In the genomic region with DNA sequence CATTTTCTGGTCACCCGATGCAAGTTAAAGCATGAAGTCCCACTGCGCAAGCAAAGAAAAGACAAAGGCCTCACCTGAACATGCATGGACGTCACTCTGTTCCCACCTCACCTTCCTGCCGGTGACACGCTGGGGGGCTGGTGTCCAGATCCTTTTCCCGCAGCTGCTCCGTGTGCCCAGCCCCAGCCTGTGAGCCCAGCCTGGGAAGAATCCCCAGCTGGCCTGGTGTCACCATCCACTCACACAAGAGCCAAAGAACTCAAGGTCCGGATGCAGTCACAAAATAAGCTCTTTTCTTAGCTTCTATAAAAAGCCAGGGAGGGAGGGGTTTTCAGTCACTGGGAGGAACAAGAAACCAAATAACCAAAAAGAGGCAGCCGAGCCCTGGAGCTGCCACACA, we compare ENCODE assay signal across 18 cellular contexts.
"Had no signal": no experiment of that assay in that cellular context is flagged by ENCODE, and none has a peak within 500 bp of the region (broad histone marks: within the 10 kb centered on the region; RNA-seq: fewer than 3 reads in every experiment).

No MANE protein-coding gene starts in this region.

- H3K4me3 ChIP-seq: left lung had no signal

- H3K79me2 ChIP-seq: parathyroid adenoma had no signal

- H3K4me3 Mint-ChIP-seq: activated CD4-positive, alpha-beta memory T cell treated with anti-CD3 and anti-CD28 coated beads, Interleukin-2, amount 10 ng/mL, durations not matched to agents 7 days and 5 days; activated naive CD4-positive, alpha-beta T cell treated with anti-CD3 and anti-CD28 coated beads, Interleukin-2, amount 50 U/mL, for 24 hours; activated T-cell treated with anti-CD3 and anti-CD28 coated beads, Interleukin-2, amount 50 U/mL, for 4 hours; memory B cell; natural killer cell; stimulated activated memory B cell treated with anti-CD40 and anti-IgM and Interleukin-4, amounts not matched to agents 10 μg/mL and 1 μg/mL and 100 μg/mL, for 72 hours; T-helper 2 cell treated with Interferon-gamma antibody and Interleukin-4, amounts not matched to agents 5 μg/mL and 100 μg/mL, for 36 hours had no signal

- H3K27ac ChIP-seq: left lung, neutrophil, parathyroid adenoma had no signal

- H3K4me1 Mint-ChIP-seq: activated naive CD4-positive, alpha-beta T cell treated with anti-CD3 and anti-CD28 coated beads, Interleukin-2, amount 50 U/mL, for 24 hours; memory B cell; stimulated activated memory B cell treated with anti-CD40 and anti-IgM and Interleukin-4, amounts not matched to agents 10 μg/mL and 1 μg/mL and 100 μg/mL, for 72 hours had no signal

- DNase-seq: activated CD4-positive, alpha-beta memory T cell treated with anti-CD3 and anti-CD28 coated beads, Interleukin-2, amount 10 ng/mL, durations not matched to agents 7 days and 5 days; activated CD4-positive, alpha-beta T cell treated with anti-CD3 and anti-CD28 coated beads for 48 hours; activated CD4-positive, CD25-positive, alpha-beta regulatory T cell; activated CD8-positive, alpha-beta memory T cell treated with anti-CD3 and anti-CD28 coated beads, Interleukin-2, amount 50 U/mL, for 4 hours; activated effector memory CD4-positive, alpha-beta T cell treated with Interleukin-2 at 50 U/mL for 16 hours; activated T-cell treated with anti-CD3 and anti-CD28 coated beads, Interleukin-2, amount 50 U/mL, for 4 hours; dorsolateral prefrontal cortex; erythroblast; left lung; natural killer cell; stimulated activated CD4-positive, alpha-beta T cell treated with anti-CD3 and anti-CD28 coated beads, Interleukin-4, amount 100 ng/mL, for 4 hours had no signal

- H3K9me3 ChIP-seq: left lung, neutrophil had no signal

- H3K27me3 ChIP-seq: left lung had no signal

- H2AFZ ChIP-seq: parathyroid adenoma had no signal

- H3K27ac Mint-ChIP-seq: activated CD4-positive, alpha-beta memory T cell treated with anti-CD3 and anti-CD28 coated beads, Interleukin-2, amount 10 ng/mL, durations not matched to agents 7 days and 5 days; activated naive CD4-positive, alpha-beta T cell treated with anti-CD3 and anti-CD28 coated beads, Interleukin-2, amount 50 U/mL, for 24 hours; memory B cell; natural killer cell; stimulated activated memory B cell treated with anti-CD40 and anti-IgM and Interleukin-4, amounts not matched to agents 10 μg/mL and 1 μg/mL and 100 μg/mL, for 72 hours; T-helper 2 cell treated with Interferon-gamma antibody and Interleukin-4, amounts not matched to agents 5 μg/mL and 100 μg/mL, for 36 hours had no signal

- H3K9me3 Mint-ChIP-seq: activated naive CD4-positive, alpha-beta T cell treated with anti-CD3 and anti-CD28 coated beads, Interleukin-2, amount 50 U/mL, for 24 hours; activated T-cell treated with anti-CD3 and anti-CD28 coated beads, Interleukin-2, amount 50 U/mL, for 4 hours; natural killer cell; T-helper 2 cell treated with Interferon-gamma antibody and Interleukin-4, amounts not matched to agents 5 μg/mL and 100 μg/mL, for 36 hours had no signal

- H3K36me3 ChIP-seq: left lung, neutrophil had no signal

- ATAC-seq: activated T-cell treated with anti-CD3 and anti-CD28 coated beads, Interleukin-2, amount 50 U/mL, for 4 hours; left lung; natural killer cell; sciatic nerve; stimulated activated memory B cell treated with anti-CD40 and anti-IgM and Interleukin-4, amounts not matched to agents 10 μg/mL and 1 μg/mL and 100 μg/mL, for 72 hours had no signal

- H3K9ac ChIP-seq: parathyroid adenoma had no signal

- H3K27me3 Mint-ChIP-seq: activated CD4-positive, alpha-beta memory T cell treated with anti-CD3 and anti-CD28 coated beads, Interleukin-2, amount 10 ng/mL, durations not matched to agents 7 days and 5 days; activated naive CD4-positive, alpha-beta T cell treated with anti-CD3 and anti-CD28 coated beads, Interleukin-2, amount 50 U/mL, for 24 hours; memory B cell; stimulated activated memory B cell treated with anti-CD40 and anti-IgM and Interleukin-4, amounts not matched to agents 10 μg/mL and 1 μg/mL and 100 μg/mL, for 72 hours had no signal

- H3K4me1 ChIP-seq: left lung, parathyroid adenoma had no signal

- H3K36me3 Mint-ChIP-seq: activated naive CD4-positive, alpha-beta T cell treated with anti-CD3 and anti-CD28 coated beads, Interleukin-2, amount 50 U/mL, for 24 hours; memory B cell; natural killer cell; stimulated activated memory B cell treated with anti-CD40 and anti-IgM and Interleukin-4, amounts not matched to agents 10 μg/mL and 1 μg/mL and 100 μg/mL, for 72 hours had no signal
